Comparison of ENCODE assay signal across 24 cellular contexts in the genomic region with DNA sequence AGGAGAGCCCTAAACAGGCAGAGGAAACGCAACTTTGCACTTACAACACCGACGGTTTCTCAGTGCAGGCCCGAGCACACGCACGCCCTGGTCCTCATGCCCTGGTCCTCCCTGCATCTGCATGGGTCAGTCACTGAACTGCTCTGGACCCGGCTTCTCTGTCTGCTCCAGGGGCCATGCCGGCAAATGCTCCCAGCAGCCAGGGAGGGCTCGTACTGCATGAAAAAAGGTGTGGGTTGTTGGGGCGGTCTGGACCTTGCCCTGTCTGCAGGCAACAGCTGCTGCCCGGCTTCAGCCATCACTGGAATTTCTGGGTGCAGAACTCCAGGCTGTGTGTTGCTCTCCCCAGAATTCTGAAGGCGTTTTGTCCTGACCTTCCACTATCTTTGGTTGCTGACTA.
"Had no signal": no experiment of that assay in that cellular context is flagged by ENCODE, and none has a peak within 500 bp of the region (broad histone marks: within the 10 kb centered on the region; RNA-seq: fewer than 3 reads in every experiment).

No MANE protein-coding gene starts in this region.

- H3K36me3 Mint-ChIP-seq: mesothelial cell of epicardium; naive B cell; natural killer cell; neural progenitor cell; stimulated activated memory B cell treated with anti-CD40 and anti-IgM and Interleukin-4, amounts not matched to agents 10 μg/mL and 1 μg/mL and 100 μg/mL, for 72 hours had no signal

- H3K9ac ChIP-seq: neural progenitor cell, parathyroid adenoma had no signal

- H3K27me3 ChIP-seq: neural progenitor cell, neutrophil, right atrium auricular region, tibial nerve, upper lobe of left lung, vagina had no signal

- DNase-seq: islet precursor cell; left ventricle myocardium inferior; mesendoderm; naive B cell; natural killer cell; nephron progenitor cell; occipital lobe; spleen; stimulated activated CD4-positive, alpha-beta T cell treated with anti-CD3 and anti-CD28 coated beads, Interleukin-4, amount 100 ng/mL, for 24 hours; stimulated activated naive CD4-positive, alpha-beta T cell treated with Interleukin-2 at 50 U/mL for 16 hours; stimulated activated naive CD8-positive, alpha-beta T cell treated with anti-CD3 and anti-CD28 coated beads, Interleukin-15, amount 100 ng/mL, for 72 hours; substantia nigra; upper lobe of left lung had no signal

- H3K4me1 ChIP-seq: left ventricle myocardium inferior, neural progenitor cell, parathyroid adenoma, right atrium auricular region, spleen, tibial nerve, upper lobe of left lung, vagina had no signal

- H3K9me3 Mint-ChIP-seq: natural killer cell; neural progenitor cell; stimulated activated naive CD8-positive, alpha-beta T cell treated with anti-CD3 and anti-CD28 coated beads, Interleukin-15, amount 100 ng/mL, for 72 hours had no signal

- H2AFZ ChIP-seq: neural progenitor cell, parathyroid adenoma had no signal

- H3K27ac Mint-ChIP-seq: mesothelial cell of epicardium; naive B cell; natural killer cell; nephron progenitor cell; neural progenitor cell; stimulated activated memory B cell treated with anti-CD40 and anti-IgM and Interleukin-4, amounts not matched to agents 10 μg/mL and 1 μg/mL and 100 μg/mL, for 72 hours had no signal

- H3K4me3 ChIP-seq: left ventricle myocardium inferior, lung, neural progenitor cell, right atrium auricular region, skin epidermis, spleen, tibial nerve, upper lobe of left lung, vagina had no signal

- ATAC-seq: natural killer cell; sciatic nerve; stimulated activated memory B cell treated with anti-CD40 and anti-IgM and Interleukin-4, amounts not matched to agents 10 μg/mL and 1 μg/mL and 100 μg/mL, for 72 hours; stimulated activated naive CD8-positive, alpha-beta T cell treated with anti-CD3 and anti-CD28 coated beads, Interleukin-15, amount 100 ng/mL, for 72 hours had no signal

- H3K9me3 ChIP-seq: neutrophil, right atrium auricular region, upper lobe of left lung, vagina had no signal

- H3K4me2 ChIP-seq: neural progenitor cell had no signal

- H3K36me3 ChIP-seq: left ventricle myocardium inferior, neural progenitor cell, neutrophil, right atrium auricular region, spleen, tibial nerve, upper lobe of left lung, vagina had no signal

- H3K79me2 ChIP-seq: parathyroid adenoma had no signal

- H3K4me1 Mint-ChIP-seq: mesothelial cell of epicardium; naive B cell; natural killer cell; neural progenitor cell; stimulated activated memory B cell treated with anti-CD40 and anti-IgM and Interleukin-4, amounts not matched to agents 10 μg/mL and 1 μg/mL and 100 μg/mL, for 72 hours; stimulated activated naive CD8-positive, alpha-beta T cell treated with anti-CD3 and anti-CD28 coated beads, Interleukin-15, amount 100 ng/mL, for 72 hours had no signal

- H3K4me3 Mint-ChIP-seq: mesothelial cell of epicardium; naive B cell; natural killer cell; nephron progenitor cell; neural progenitor cell; stimulated activated memory B cell treated with anti-CD40 and anti-IgM and Interleukin-4, amounts not matched to agents 10 μg/mL and 1 μg/mL and 100 μg/mL, for 72 hours; stimulated activated naive CD8-positive, alpha-beta T cell treated with anti-CD3 and anti-CD28 coated beads, Interleukin-15, amount 100 ng/mL, for 72 hours had no signal

- H3K27me3 Mint-ChIP-seq: stimulated activated memory B cell treated with anti-CD40 and anti-IgM and Interleukin-4, amounts not matched to agents 10 μg/mL and 1 μg/mL and 100 μg/mL, for 72 hours; stimulated activated naive CD8-positive, alpha-beta T cell treated with anti-CD3 and anti-CD28 coated beads, Interleukin-15, amount 100 ng/mL, for 72 hours had no signal

- H3K27ac ChIP-seq: left ventricle myocardium inferior, neural progenitor cell, neutrophil, parathyroid adenoma, right atrium auricular region, skin epidermis, spleen, tibial nerve, upper lobe of left lung, vagina had no signal
